In the genomic region with DNA sequence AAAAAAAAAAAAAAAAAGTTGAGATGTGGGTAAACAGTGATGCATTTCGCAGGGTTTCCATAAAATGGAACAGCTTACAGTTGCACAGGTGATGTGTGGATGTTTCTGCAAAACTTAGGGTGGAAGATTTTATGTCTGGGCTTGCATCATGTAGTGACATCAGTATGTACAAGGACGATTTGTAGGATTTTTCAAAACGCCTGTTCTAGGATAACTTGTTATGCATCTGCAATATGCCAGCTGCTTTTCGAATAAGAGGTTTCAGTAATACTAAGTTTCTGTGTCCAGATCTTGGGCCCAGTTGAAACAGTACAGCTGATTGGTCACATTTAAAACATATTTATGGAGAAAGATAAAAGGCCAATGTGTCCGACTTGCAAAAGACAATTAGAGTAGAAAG, we compare ENCODE assay signal across 8 cellular contexts. TPM values are rescaled to one million over a fixed set of nuclear protein-coding genes. Genes with fewer than 3 reads are reported as not detected.
DNase-seq lines count a peak whose midpoint lies in the region; ATAC-seq, FAIRE-seq and TF ChIP-seq lines count a peak whose summit lies in the region.

No MANE protein-coding gene starts in this region.

- peak overlapping the region; percentile 86 for H3K4me3 ChIP-seq in CD8-positive, alpha-beta memory T cell (ENCODE audit: low read length)
- peak overlapping the region; percentile 87 for H3K4me3 ChIP-seq in HUES48 (ENCODE audit: low read depth, low read length)
- H3K4me3 ChIP-seq in kidney (ENCODE audit: low read length in 2 of 2) = peak overlapping the region; percentile 85 to 90
- H3K4me3 ChIP-seq in tibial artery = peak overlapping the region; percentile 91 to 97

- intact Hi-C loops in kidney (cut with DNase I) = no loop called here
- intact Hi-C loops in tibial artery (cut with DNase I; ENCODE audit: low total_unique reads) = no loop called here

- no peaks in the 10 kb centered on the region for H3K9me3 Mint-ChIP-seq in CD8-positive, alpha-beta memory T cell
- H3K9me3 Mint-ChIP-seq in activated naive CD8-positive, alpha-beta T cell treated with anti-CD3 and anti-CD28 coated beads, Interleukin-2, amount 50 U/mL, for 24 hours = no peaks in the 10 kb centered on the region

- H3K4me1 ChIP-seq in CD8-positive, alpha-beta memory T cell (ENCODE audit: insufficient read depth, low read length) = peaks cover 51% of the 10 kb centered on the region
- H3K4me1 ChIP-seq in HUES48 (ENCODE audit: control insufficient read depth, insufficient read depth, low read length) (peaks cover 46% of the 10 kb centered on the region), kidney (ENCODE audit: control insufficient read depth in 1 of 2, insufficient read depth in 1 of 2, low read depth in 1 of 2, low read length in 2 of 2) (peaks cover 8 to 12% of the 10 kb centered on the region in 2 donors), tibial artery (peaks cover 0 to 31% (median 0%) of the 10 kb centered on the region in 4 donors)

- peaks cover 51 to 75% (median 64%) of the 10 kb centered on the region in 3 donors for H3K4me1 Mint-ChIP-seq in CD8-positive, alpha-beta memory T cell
- peaks cover 73% of the 10 kb centered on the region for H3K4me1 Mint-ChIP-seq in activated naive CD8-positive, alpha-beta T cell treated with anti-CD3 and anti-CD28 coated beads, Interleukin-2, amount 50 U/mL, for 24 hours

- TF ChIP-seq CTCF in kidney (IDR thresholded peaks at IDR 0.05; ENCODE audit: borderline replicate concordance, extremely low read depth, insufficient read depth) (no peak), tibial artery (IDR thresholded peaks at IDR 0.05) (no peak)

- POLR2A ChIA-PET in CD8-positive, alpha-beta memory T cell (lab: Charles Lee) = interaction anchor here (0.7 to 2.4 kb wide), 3 partner anchors 8 to 169 kb away, joined by 3 to 9 read pairs (median 7); no protein-coding TSS in a partner anchor

- CTCF ChIA-PET in CD8-positive, alpha-beta memory T cell (lab: Charles Lee) = interaction anchor here (0.6 to 2.7 kb wide), 3 partner anchors 191 to 1946 kb away, joined by 3 to 10 read pairs (median 6); partner anchors contain the start of gene DDX18

- no peaks in the 10 kb centered on the region for H3K9me3 ChIP-seq in CD8-positive, alpha-beta memory T cell (ENCODE audit: low read length)
- no peaks in the 10 kb centered on the region for H3K9me3 ChIP-seq in HUES48 (ENCODE audit: control insufficient read depth, insufficient read depth, low read length)
- no peaks in the 10 kb centered on the region for H3K9me3 ChIP-seq in kidney (ENCODE audit: control insufficient read depth in 1 of 2, low read length in 2 of 2)
- H3K9me3 ChIP-seq in tibial artery = no peaks in the 10 kb centered on the region

- peak overlapping the region; percentile 79 to 94 (median 91) for H3K4me3 Mint-ChIP-seq in CD8-positive, alpha-beta memory T cell
- H3K4me3 Mint-ChIP-seq in activated naive CD8-positive, alpha-beta T cell treated with anti-CD3 and anti-CD28 coated beads, Interleukin-2, amount 50 U/mL, for 24 hours = peak overlapping the region; percentile 87

- ATAC-seq in activated naive CD8-positive, alpha-beta T cell treated with anti-CD3 and anti-CD28 coated beads, Interleukin-2, amount 50 U/mL, for 24 hours = no peak
- ATAC-seq in HG02852 (IDR thresholded peaks at IDR 0.05; ENCODE audit: unreplicated experiment) (no peak), GM21529 (IDR thresholded peaks at IDR 0.05; ENCODE audit: unreplicated experiment) (no peak)

- FAIRE-seq in kidney (lab: Jason Lieb, UNC) = no peak

- peak overlapping the region; percentile 88 for H3K27ac ChIP-seq in CD8-positive, alpha-beta memory T cell (ENCODE audit: low read depth, low read length)
- H3K27ac ChIP-seq in HUES48 (ENCODE audit: low read depth, low read length) = no peak overlapping the region
- peak overlapping the region in 1 of 2 donors; percentile 32 for H3K27ac ChIP-seq in kidney (ENCODE audit: low read depth in 2 of 2, low read length in 2 of 2)
- no peak overlapping the region for H3K27ac ChIP-seq in tibial artery

- no peaks in the 10 kb centered on the region for H3K27me3 ChIP-seq in CD8-positive, alpha-beta memory T cell (ENCODE audit: insufficient read depth, low read length, poor library complexity, severe bottlenecking)
- H3K27me3 ChIP-seq in HUES48 (ENCODE audit: control insufficient read depth, insufficient read depth, low read length) (no peaks in the 10 kb centered on the region), tibial artery (no peaks in the 10 kb centered on the region)

- peak in 1 of 5 donors; percentile 15 for DNase-seq in CD8-positive, alpha-beta memory T cell
- DNase-seq in activated naive CD8-positive, alpha-beta T cell treated with anti-CD3 and anti-CD28 coated beads, Interleukin-2, amount 50 U/mL, for 24 hours = no peak
- DNase-seq in kidney (no peak), tibial artery (no peak), SHP77 treated with DMSO at 0.1 percent for 48 hours (lab: John Stamatoyannopoulos, UW) (no peak)

- peaks cover 0 to 6% (median 2%) of the 10 kb centered on the region in 3 donors for H3K36me3 Mint-ChIP-seq in CD8-positive, alpha-beta memory T cell
- H3K36me3 Mint-ChIP-seq in activated naive CD8-positive, alpha-beta T cell treated with anti-CD3 and anti-CD28 coated beads, Interleukin-2, amount 50 U/mL, for 24 hours (ENCODE audit: low read depth) = no peaks in the 10 kb centered on the region

- H3K9ac ChIP-seq in HUES48 (ENCODE audit: low read depth, low read length) (peak overlapping the region; percentile 88), kidney (ENCODE audit: low read length in 2 of 2) (peak overlapping the region; percentile 92 to 96)

- H3K36me3 ChIP-seq in CD8-positive, alpha-beta memory T cell (ENCODE audit: insufficient read depth, low read length) = no peaks in the 10 kb centered on the region
- H3K36me3 ChIP-seq in HUES48 (ENCODE audit: control insufficient read depth, insufficient read depth, low read length) (no peaks in the 10 kb centered on the region), kidney (ENCODE audit: control insufficient read depth in 1 of 2, insufficient read depth in 2 of 2, low read length in 2 of 2) (no peaks in the 10 kb centered on the region), tibial artery (no peaks in the 10 kb centered on the region)

- H3K27me3 Mint-ChIP-seq in CD8-positive, alpha-beta memory T cell = no peaks in the 10 kb centered on the region
- H3K27me3 Mint-ChIP-seq in activated naive CD8-positive, alpha-beta T cell treated with anti-CD3 and anti-CD28 coated beads, Interleukin-2, amount 50 U/mL, for 24 hours = no peaks in the 10 kb centered on the region

- H3K27ac Mint-ChIP-seq in CD8-positive, alpha-beta memory T cell = peak overlapping the region; percentile 0 to 92 (median 70)
- H3K27ac Mint-ChIP-seq in activated naive CD8-positive, alpha-beta T cell treated with anti-CD3 and anti-CD28 coated beads, Interleukin-2, amount 50 U/mL, for 24 hours = peak overlapping the region; percentile 78

RNA-seq across cellular contexts. Expression of gene PTPN4, which starts 1.2 kb away (rescaled TPM):
- total RNA-seq in CD8-positive, alpha-beta memory T cell = 10 to 100 TPM; 29.0 to 34.2 TPM
- 161 TPM for polyA plus RNA-seq in CD8-positive, alpha-beta memory T cell
- total RNA-seq in kidney = 46.4 TPM
- 7.4 TPM for polyA plus RNA-seq in kidney (ENCODE audit: insufficient read depth, low read depth, low replicate concordance)
